In the genomic region with DNA sequence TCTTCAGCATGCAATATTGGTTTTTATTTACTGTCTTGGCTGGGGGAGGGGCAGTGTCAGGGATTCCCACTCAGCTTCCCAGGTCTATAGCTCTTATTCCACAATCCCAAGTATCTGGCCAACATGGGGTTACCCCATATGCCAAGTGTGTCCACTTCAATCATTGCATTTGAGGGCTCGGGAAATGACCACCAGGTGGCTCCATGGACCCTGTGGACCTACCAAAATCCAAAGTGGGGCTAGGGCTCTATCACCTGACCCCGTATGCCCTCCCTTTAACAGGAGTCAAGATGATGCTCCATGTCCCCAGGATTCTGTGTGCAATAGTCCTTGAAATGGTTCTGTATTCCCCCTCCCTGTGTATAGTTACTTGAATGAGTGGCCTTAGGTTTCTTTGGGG, we compare ENCODE assay signal across 12 cellular contexts. TPM values are rescaled to one million over a fixed set of nuclear protein-coding genes. Genes with fewer than 3 reads are reported as not detected.
DNase-seq lines count a peak whose midpoint lies in the region; ATAC-seq, FAIRE-seq and TF ChIP-seq lines count a peak whose summit lies in the region.
"Had no signal": no experiment of that assay in that cellular context is flagged by ENCODE, and none has a peak within 500 bp of the region (broad histone marks: within the 10 kb centered on the region; RNA-seq: fewer than 3 reads in every experiment).

No MANE protein-coding gene starts in this region.

- DNase-seq in Calu3 (no peak), H9 (no peak), K562 (ENCODE audit: extremely low read depth in 1 of 4, low spot score in 3 of 4) (peak; percentile 27 to 43 (median 38)), nephron progenitor cell (no peak), MV-4-11 (lab: John Stamatoyannopoulos, UW) (no peak), GDM1 (lab: John Stamatoyannopoulos, UW) (no peak)
- no peak for DNase-seq in activated naive CD4-positive, alpha-beta T cell treated with anti-CD3 and anti-CD28 coated beads, Interleukin-2, amount 10 ng/mL, durations not matched to agents 7 days and 5 days
- no peak for DNase-seq in activated CD4-positive, CD25-positive, alpha-beta regulatory T cell treated with anti-CD3 and anti-CD28 coated beads, Interleukin-2, amount 50 U/mL, for 72 hours
- DNase-seq: activated T-cell treated with anti-CD3 and anti-CD28 coated beads, Interleukin-2, amount 50 U/mL, for 72 hours; SIG-M5 had no signal

- no peak for FAIRE-seq in K562 (lab: Jason Lieb, UNC)
- FAIRE-seq: endothelial cell of umbilical vein had no signal

- no peak overlapping the region for H4K5ac ChIP-seq in H9 (ENCODE audit: insufficient read length, low read depth, low read length)

- H3K9me3 Mint-ChIP-seq in Calu3 (ENCODE audit: low read depth, unreplicated experiment) (no peaks in the 10 kb centered on the region), H9 (no peaks in the 10 kb centered on the region), nephron progenitor cell (no peaks in the 10 kb centered on the region)
- H3K9me3 Mint-ChIP-seq in activated naive CD4-positive, alpha-beta T cell treated with anti-CD3 and anti-CD28 coated beads, Interleukin-2, amount 10 ng/mL, durations not matched to agents 7 days and 5 days: no peaks in the 10 kb centered on the region
- H3K9me3 Mint-ChIP-seq: activated T-cell treated with anti-CD3 and anti-CD28 coated beads, Interleukin-2, amount 50 U/mL, for 72 hours had no signal

- no peak overlapping the region for H3K4me3 ChIP-seq in K562

- H2AK5ac ChIP-seq in H9 (ENCODE audit: insufficient read length, low read length): no peak overlapping the region

- TF ChIP-seq RAD21 in K562 (CRISPR knock-in tag; conservative IDR thresholded peaks at IDR 0.05 in 1 of 2, IDR thresholded peaks at IDR 0.05 in 1 of 2): peak; percentile 22 to 48; a peak in 3 of 4 replicates

- H3K27me3 Mint-ChIP-seq in Calu3 (ENCODE audit: unreplicated experiment): no peaks in the 10 kb centered on the region
- no peaks in the 10 kb centered on the region; the same call in 1 of the 2 replicates for H3K27me3 Mint-ChIP-seq in H9 (ENCODE audit: low read depth)
- H3K27me3 Mint-ChIP-seq in nephron progenitor cell (ENCODE audit: low read depth, poor library complexity): peaks cover 10% of the 10 kb centered on the region
- H3K27me3 Mint-ChIP-seq in activated naive CD4-positive, alpha-beta T cell treated with anti-CD3 and anti-CD28 coated beads, Interleukin-2, amount 10 ng/mL, durations not matched to agents 7 days and 5 days: peaks cover 37% of the 10 kb centered on the region

- H3K9me1 ChIP-seq in K562 (ENCODE audit: control insufficient read depth, insufficient read depth, low read length): no peaks in the 10 kb centered on the region

- H2BK20ac ChIP-seq in H9 (ENCODE audit: low read depth, low read length, poor library complexity, severe bottlenecking): no peak overlapping the region

- H3K4me2 ChIP-seq in H9 (ENCODE audit: insufficient read depth, insufficient read length, low read length) (no peak overlapping the region), K562 (ENCODE audit: insufficient read depth, low read length) (no peak overlapping the region)

- H2AFZ ChIP-seq in H9 (ENCODE audit: low read length) (no peak overlapping the region), K562 (ENCODE audit: low read depth, low read length) (no peak overlapping the region)

- H4K20me1 ChIP-seq in H9 (ENCODE audit: control insufficient read depth, insufficient read depth, insufficient read length) (no peaks in the 10 kb centered on the region), K562 (replicated peaks; ENCODE audit: control insufficient read depth, insufficient read depth, low read length) (no peaks in the 10 kb centered on the region)

- H3K36me3 Mint-ChIP-seq in Calu3 (ENCODE audit: insufficient read depth, unreplicated experiment): no peaks in the 10 kb centered on the region
- H3K36me3 Mint-ChIP-seq in H9 (ENCODE audit: insufficient read depth in 1 of 3, low read depth in 3 of 3): no peaks in the 10 kb centered on the region
- H3K36me3 Mint-ChIP-seq in nephron progenitor cell (ENCODE audit: low read depth): no peaks in the 10 kb centered on the region
- no peaks in the 10 kb centered on the region for H3K36me3 Mint-ChIP-seq in activated naive CD4-positive, alpha-beta T cell treated with anti-CD3 and anti-CD28 coated beads, Interleukin-2, amount 10 ng/mL, durations not matched to agents 7 days and 5 days

- no peak overlapping the region for H3K4ac ChIP-seq in H9 (ENCODE audit: low read depth, low read length)

- no peak overlapping the region for H3K4me3 Mint-ChIP-seq in Calu3 (ENCODE audit: low read depth, unreplicated experiment)
- H3K4me3 Mint-ChIP-seq in H9: no peak overlapping the region
- H3K4me3 Mint-ChIP-seq in nephron progenitor cell: no peak overlapping the region
- no peak overlapping the region for H3K4me3 Mint-ChIP-seq in activated naive CD4-positive, alpha-beta T cell treated with anti-CD3 and anti-CD28 coated beads, Interleukin-2, amount 10 ng/mL, durations not matched to agents 7 days and 5 days
- H3K4me3 Mint-ChIP-seq: activated T-cell treated with anti-CD3 and anti-CD28 coated beads, Interleukin-2, amount 50 U/mL, for 72 hours had no signal

- in situ Hi-C loops in K562 (cut with MboI): no loop called here

- H3K9ac ChIP-seq in H9 (ENCODE audit: extremely low read depth, insufficient read length, low read length) (no peak overlapping the region), K562 (ENCODE audit: insufficient read depth in 1 of 2, low read depth in 2 of 2, low read length in 2 of 2) (no peak overlapping the region)

- no peaks in the 10 kb centered on the region for H3K79me1 ChIP-seq in H9 (ENCODE audit: insufficient read depth, low read depth, low read length, poor library complexity, severe bottlenecking)

- no peak overlapping the region for H2BK5ac ChIP-seq in H9 (ENCODE audit: insufficient read length, low read length)

- H3K14ac ChIP-seq in H9 (ENCODE audit: insufficient read depth, low read length): no peak overlapping the region

- H3K27ac ChIP-seq in H9 (ENCODE audit: insufficient read length, low read depth, low read length): no peak overlapping the region
- H3K27ac ChIP-seq in K562 (ENCODE audit: extremely low read depth, low read depth, low read length): no peak overlapping the region
- H3K27ac ChIP-seq: VCaP had no signal

- POLR2A ChIA-PET in K562 (lab: Yijun Ruan, JAX): no interaction called here

- no peak overlapping the region for H3T11ph ChIP-seq in H9 (ENCODE audit: low read length)

- H3K23me2 ChIP-seq in H9 (ENCODE audit: insufficient read length, low read depth, low read length, poor library complexity, severe bottlenecking): no peaks in the 10 kb centered on the region

- no peak overlapping the region for H2BK120ac ChIP-seq in H9 (ENCODE audit: low read depth, low read length, poor library complexity, severe bottlenecking)

- CTCF ChIA-PET in Calu3 (lab: Charles Lee) (no interaction called here), K562 (lab: Yijun Ruan, JAX; ENCODE audit: low intra/inter-chr PET ratio) (no interaction called here)
- CTCF ChIA-PET in activated naive CD4-positive, alpha-beta T cell treated with anti-CD3 and anti-CD28 coated beads, Interleukin-2, amount 10 ng/mL, durations not matched to agents 7 days and 5 days (lab: Charles Lee): no interaction called here

- no peak overlapping the region for H4K8ac ChIP-seq in H9 (replicated peaks; ENCODE audit: insufficient read length, low read depth, low read length)

- TF ChIP-seq CTCF in Calu3 (IDR thresholded peaks at IDR 0.05; ENCODE audit: unreplicated experiment) (peak; percentile 23), H9 (conservative IDR thresholded peaks at IDR 0.05) (peak; percentile 57), K562 (IDR thresholded peaks at IDR 0.05 in 2 of 3, conservative IDR thresholded peaks at IDR 0.05 in 1 of 3; ENCODE audit: insufficient read depth in 2 of 3, low read depth in 1 of 3, low read length in 3 of 3) (peak; percentile 47 to 60 (median 57)), nephron progenitor cell (IDR thresholded peaks at IDR 0.05) (peak; percentile 16)

- no peak overlapping the region for H3K56ac ChIP-seq in H9 (ENCODE audit: insufficient read length, low read depth, low read length)

- intact Hi-C loops in Calu3 (cut with micrococcal nuclease; ENCODE audit: unreplicated experiment): no loop called here
- intact Hi-C loops in K562 (cut with micrococcal nuclease): no loop called here

- no peak overlapping the region for H2BK12ac ChIP-seq in H9 (ENCODE audit: insufficient read length, low read depth, low read length)

- ATAC-seq in K562: peak; percentile 76; the same call in 2 of the 3 replicates
- ATAC-seq: activated T-cell treated with anti-CD3 and anti-CD28 coated beads, Interleukin-2, amount 50 U/mL, for 72 hours had no signal

- no peak for TF ChIP-seq POLR2A in K562 (conservative IDR thresholded peaks at IDR 0.05)

- BruUV-seq in Calu3 (replicated peaks; lab: Mats Ljungman, UMichigan) (no TSS peak), K562 (replicated peaks; lab: Mats Ljungman, UMichigan) (no TSS peak)

- H3K4me1 ChIP-seq in H9 (ENCODE audit: insufficient read depth, low read length) (no peaks in the 10 kb centered on the region), K562 (replicated peaks in 1 of 2; ENCODE audit: control insufficient read depth in 2 of 2, insufficient read depth in 2 of 2, low read length in 2 of 2) (peaks cover 0 to 6% of the 10 kb centered on the region in 2 experiments; a peak in 1 of 5 replicates)

- no peak overlapping the region for H4K91ac ChIP-seq in H9 (ENCODE audit: insufficient read length, low read depth, low read length)

- no peak overlapping the region for H3K18ac ChIP-seq in H9 (ENCODE audit: insufficient read length, low read depth, low read length)

- H3K79me2 ChIP-seq in H9 (ENCODE audit: insufficient read depth, low read length) (no peaks in the 10 kb centered on the region), K562 (ENCODE audit: control insufficient read depth, insufficient read depth, low read length) (no peaks in the 10 kb centered on the region)

- WGBS in H9 (ENCODE audit: extremely low coverage, insufficient read length, low lambda C conversion rate): no CpG with 5 or more reads among the region's 2 CpGs
- 4% methylated on average over 2 of the region's 2 CpGs for WGBS in K562 (ENCODE audit: insufficient coverage, low coverage, missing lambda C conversion rate)

- no peaks in the 10 kb centered on the region for H3K36me3 ChIP-seq in K562 (ENCODE audit: control insufficient read depth, insufficient read depth, low read length)

- TF ChIP-seq EP300 in K562 (IDR thresholded peaks at IDR 0.05; ENCODE audit: low read length): no peak

- no peak overlapping the region for H3K23ac ChIP-seq in H9 (ENCODE audit: insufficient read length, low read depth, low read length)

- H2BK15ac ChIP-seq in H9 (ENCODE audit: low read depth, low read length): no peak overlapping the region; the same call in 1 of the 2 replicates

- no peak overlapping the region for H3K27ac Mint-ChIP-seq in Calu3 (ENCODE audit: unreplicated experiment)
- H3K27ac Mint-ChIP-seq in H9: no peak overlapping the region
- H3K27ac Mint-ChIP-seq in nephron progenitor cell: no peak overlapping the region
- no peak overlapping the region for H3K27ac Mint-ChIP-seq in activated naive CD4-positive, alpha-beta T cell treated with anti-CD3 and anti-CD28 coated beads, Interleukin-2, amount 10 ng/mL, durations not matched to agents 7 days and 5 days
- H3K27ac Mint-ChIP-seq: activated T-cell treated with anti-CD3 and anti-CD28 coated beads, Interleukin-2, amount 50 U/mL, for 72 hours had no signal

- H3K9me3 ChIP-seq in H9 (ENCODE audit: control insufficient read depth, low read depth, low read length): no peaks in the 10 kb centered on the region
- H3K9me3 ChIP-seq in K562 (replicated peaks; ENCODE audit: control insufficient read depth, insufficient read depth, low read depth, low read length): no peaks in the 10 kb centered on the region

- H3K4me1 Mint-ChIP-seq in Calu3 (ENCODE audit: low read depth, unreplicated experiment) (no peaks in the 10 kb centered on the region), H9 (peaks cover 3 to 6% of the 10 kb centered on the region in 2 experiments), nephron progenitor cell (no peaks in the 10 kb centered on the region)
- no peaks in the 10 kb centered on the region for H3K4me1 Mint-ChIP-seq in activated naive CD4-positive, alpha-beta T cell treated with anti-CD3 and anti-CD28 coated beads, Interleukin-2, amount 10 ng/mL, durations not matched to agents 7 days and 5 days

- H3K27me3 ChIP-seq in H9 (ENCODE audit: insufficient read depth, low read length) (no peaks in the 10 kb centered on the region), K562 (ENCODE audit: control insufficient read depth in 2 of 2, insufficient read depth in 2 of 2, low read length in 2 of 2) (peaks cover 3 to 18% of the 10 kb centered on the region in 2 experiments; a peak in 3 of 5 replicates)

RNA-seq across cellular contexts. Expression of a gene that starts 12.1 kb away (rescaled TPM):
- 18.6 and 21.2 TPM in 2 replicates for total RNA-seq in Calu3 (2022)
- total RNA-seq in H9 (2021): 12.9 and 16.4 TPM in 2 replicates
- total RNA-seq in K562 (2011; cell fraction: chromatin; rRNA removed; ENCODE audit: low replicate concordance): 5.1 and 10.4 TPM in 2 replicates
- total RNA-seq in K562 (2011; cell fraction: nucleolus; rRNA removed): 0.83 and 3.6 TPM in 2 replicates
- 2.3 and 4.4 TPM in 2 replicates for total RNA-seq in K562 (2011; cell fraction: nucleoplasm; rRNA removed)
- total RNA-seq in K562 (2014; rRNA removed): 2.9 and 3.3 TPM in 2 replicates
- total RNA-seq in K562 (2014; rRNA removed; fragmentation: Illumina TruSeq; extraction: Trizol): 3.4 and 3.9 TPM in 2 replicates
- total RNA-seq in K562 (2015; rRNA removed; fragmentation: Illumina TruSeq; extraction: Trizol): 3.8 and 5.1 TPM in 2 replicates
- 5.5 and 7.4 TPM in 2 replicates for total RNA-seq in K562 (2021)
- polyA plus RNA-seq in K562 (2011; rRNA removed): 2.2 and 2.6 TPM in 2 replicates
- polyA plus RNA-seq in K562 (2011; cell fraction: cytosol; rRNA removed): 1.6 and 1.7 TPM in 2 replicates
- 1.3 and 2.1 TPM in 2 replicates for polyA plus RNA-seq in K562 (2011; cell fraction: nucleus; rRNA removed)
- polyA plus RNA-seq in K562 (2012): 2.9 and 3.8 TPM in 2 replicates
- polyA plus RNA-seq in K562 (2014; fragmentation: Illumina TruSeq; extraction: Trizol): 4.3 and 6.2 TPM in 2 replicates
- polyA plus RNA-seq in K562 (2014; fragmentation: Nextera tagmentation; extraction: Ambion mirVana): 1 to 10 TPM; 1.3 to 1.4 TPM
- 3.2 and 4.5 TPM in 2 replicates for polyA plus RNA-seq in K562 (2014; rRNA removed)
- 1.4 and 1.8 TPM in 2 replicates for polyA minus RNA-seq in K562 (2011; rRNA and poly(A)+ RNA removed)
- 2.7 and 4.0 TPM in 2 replicates for polyA minus RNA-seq in K562 (2011; cell fraction: cytosol; rRNA and poly(A)+ RNA removed)
- polyA minus RNA-seq in K562 (2011; cell fraction: nucleus; rRNA and poly(A)+ RNA removed): 1.6 and 1.8 TPM in 2 replicates

RNA-seq across cellular contexts. Expression of a gene that starts 19.8 kb away (rescaled TPM):
- total RNA-seq in Calu3 (2022) (14.0 and 14.8 TPM in 2 replicates), H9 (2021) (12.1 and 12.9 TPM in 2 replicates), K562 (2014; rRNA removed) (3.9 and 4.7 TPM in 2 replicates), K562 (2014; rRNA removed; fragmentation: Illumina TruSeq; extraction: Trizol) (2.8 and 3.5 TPM in 2 replicates), K562 (2015; rRNA removed; fragmentation: Illumina TruSeq; extraction: Trizol) (2.5 and 2.6 TPM in 2 replicates), K562 (2021) (7.7 and 10.3 TPM in 2 replicates)
- 22.3 and 47.8 TPM in 2 replicates for total RNA-seq in K562 (2011; cell fraction: chromatin; rRNA removed; ENCODE audit: low replicate concordance)
- 14.6 and 18.5 TPM in 2 replicates for total RNA-seq in K562 (2011; cell fraction: nucleolus; rRNA removed)
- 15.5 and 19.4 TPM in 2 replicates for total RNA-seq in K562 (2011; cell fraction: nucleoplasm; rRNA removed)
- polyA plus RNA-seq in K562 (2011; rRNA removed) (2.4 and 3.1 TPM in 2 replicates), K562 (2014; fragmentation: Illumina TruSeq; extraction: Trizol) (3.3 and 4.1 TPM in 2 replicates), K562 (2014; fragmentation: Nextera tagmentation; extraction: Ambion mirVana) (1 to 10 TPM; 1.1 to 1.8 TPM), K562 (2014; rRNA removed) (2.9 and 3.1 TPM in 2 replicates)
- 1.4 and 1.8 TPM in 2 replicates for polyA plus RNA-seq in K562 (2011; cell fraction: cytosol; rRNA removed)
- 6.3 and 8.2 TPM in 2 replicates for polyA plus RNA-seq in K562 (2011; cell fraction: nucleus; rRNA removed)
- 1.3 and 2.0 TPM in 2 replicates for polyA plus RNA-seq in K562 (2012)
- 9.8 and 10.6 TPM in 2 replicates for polyA minus RNA-seq in K562 (2011; rRNA and poly(A)+ RNA removed)
- polyA minus RNA-seq in K562 (2011; cell fraction: cytosol; rRNA and poly(A)+ RNA removed): 3.5 and 8.4 TPM in 2 replicates
- polyA minus RNA-seq in K562 (2011; cell fraction: nucleus; rRNA and poly(A)+ RNA removed): 10.9 and 14.4 TPM in 2 replicates

Comparison
In these comparisons a context has a peak if more than half of its experiments do, and no peak if none do; other contexts are left out.
1. DNase-seq: peak in K562 (4 of 4); none in Calu3 (single experiment), H9 (single experiment), nephron progenitor cell (single experiment), activated naive CD4-positive, alpha-beta T cell treated with anti-CD3 and anti-CD28 coated beads, Interleukin-2, amount 10 ng/mL, durations not matched to agents 7 days and 5 days (single experiment), MV-4-11 (single experiment), activated CD4-positive, CD25-positive, alpha-beta regulatory T cell treated with anti-CD3 and anti-CD28 coated beads, Interleukin-2, amount 50 U/mL, for 72 hours (single experiment) and GDM1 (single experiment).
2. Peak in every context shown above with its lines, with median percentiles within 50 percentile points of each other: CTCF ChIP-seq.